1 cellular context compared by ENCODE assay signal in genomic region chr3:113914646-113915045, GRCh38.
TF ChIP-seq lines count a peak whose summit lies in the region.

No MANE protein-coding gene starts in this region.

TF ChIP-seq in GM12878, 131 proteins besides CTCF, POLR2A, EP300 and RAD21 (continued from another document):
- peak; percentile 26 for TF ChIP-seq BCL3 (IDR thresholded peaks at IDR 0.05; ENCODE audit: borderline replicate concordance, insufficient read depth, low read depth, low read length, poor library complexity, severe bottlenecking)
- no peak for TF ChIP-seq PAX8 (IDR thresholded peaks at IDR 0.05)
- no peak for TF ChIP-seq BACH1 (IDR thresholded peaks at IDR 0.05; ENCODE audit: borderline replicate concordance)
